27 cellular contexts compared by ENCODE assay signal in genomic region chr12:13940466-13940865, GRCh38. TPM values are rescaled to one million over a fixed set of nuclear protein-coding genes. Genes with fewer than 3 reads are reported as not detected.
"Had no signal": no experiment of that assay in that cellular context is flagged by ENCODE, and none has a peak within 500 bp of the region (broad histone marks: within the 10 kb centered on the region; RNA-seq: fewer than 3 reads in every experiment).

No MANE protein-coding gene starts in this region.

- H3K4me3 Mint-ChIP-seq: activated naive CD8-positive, alpha-beta T cell treated with anti-CD3 and anti-CD28 coated beads, Interleukin-2, amount 10 ng/mL, durations not matched to agents 7 days and 5 days; activated T-cell treated with anti-CD3 and anti-CD28 coated beads, Interleukin-2, amount 50 U/mL, for 4 hours; effector memory CD8-positive, alpha-beta T cell; immature natural killer cell; mesothelial cell of epicardium; natural killer cell; stimulated activated effector memory CD8-positive, alpha-beta T cell treated with anti-CD3 and anti-CD28 coated beads, Interleukin-12 subunit alpha, Interleukin-12 subunit beta, amount 100 ng/mL, for 72 hours; stimulated activated naive CD8-positive, alpha-beta T cell treated with anti-CD3 and anti-CD28 coated beads, Interleukin-15, amount 100 ng/mL, for 72 hours had no signal

- DNase-seq: activated naive CD4-positive, alpha-beta T cell treated with Interleukin-2 at 50 U/mL for 16 hours; activated naive CD8-positive, alpha-beta T cell treated with anti-CD3 and anti-CD28 coated beads, Interleukin-2, amount 10 ng/mL, durations not matched to agents 7 days and 5 days; activated T-cell treated with anti-CD3 and anti-CD28 coated beads, Interleukin-2, amount 50 U/mL, for 4 hours; amniotic stem cell; colonic mucosa; dorsolateral prefrontal cortex; effector memory CD8-positive, alpha-beta T cell; glutamatergic neuron; immature natural killer cell; left ventricle myocardium inferior; natural killer cell; ovary; small intestine; stimulated activated CD4-positive, alpha-beta T cell treated with anti-CD3 and anti-CD28 coated beads, Interleukin-2, amount 100 ng/mL, for 24 hours; stimulated activated naive CD8-positive, alpha-beta T cell treated with anti-CD3 and anti-CD28 coated beads, Interleukin-15, amount 100 ng/mL, for 72 hours; T1000; tibial artery had no signal

- H3K36me3 ChIP-seq: colonic mucosa, esophagus muscularis mucosa, left ventricle myocardium inferior, neutrophil, ovary, tibial artery had no signal

- H3K36me3 Mint-ChIP-seq: activated naive CD8-positive, alpha-beta T cell treated with anti-CD3 and anti-CD28 coated beads, Interleukin-2, amount 10 ng/mL, durations not matched to agents 7 days and 5 days; immature natural killer cell; natural killer cell; stimulated activated effector memory CD8-positive, alpha-beta T cell treated with anti-CD3 and anti-CD28 coated beads, Interleukin-12 subunit alpha, Interleukin-12 subunit beta, amount 100 ng/mL, for 72 hours had no signal

- H3K27me3 ChIP-seq: colonic mucosa, esophagus muscularis mucosa, hepatocyte, ovary, tibial artery had no signal

- H3K4me1 ChIP-seq: colonic mucosa, esophagus muscularis mucosa, left ventricle myocardium inferior, tibial artery had no signal

- H2AFZ ChIP-seq: hepatocyte had no signal

- H3K9me3 ChIP-seq: colonic mucosa, neutrophil, ovary, tibial artery had no signal

- ATAC-seq: activated T-cell treated with anti-CD3 and anti-CD28 coated beads, Interleukin-2, amount 50 U/mL, for 4 hours; effector memory CD8-positive, alpha-beta T cell; natural killer cell; sciatic nerve; stimulated activated effector memory CD8-positive, alpha-beta T cell treated with anti-CD3 and anti-CD28 coated beads, Interleukin-12 subunit alpha, Interleukin-12 subunit beta, amount 100 ng/mL, for 72 hours; stimulated activated naive CD8-positive, alpha-beta T cell treated with anti-CD3 and anti-CD28 coated beads, Interleukin-15, amount 100 ng/mL, for 72 hours had no signal

- H3K27ac Mint-ChIP-seq: activated naive CD8-positive, alpha-beta T cell treated with anti-CD3 and anti-CD28 coated beads, Interleukin-2, amount 10 ng/mL, durations not matched to agents 7 days and 5 days; activated T-helper 2 cell treated with anti-CD3 and anti-CD28 coated beads, Interferon-gamma antibody, Interleukin-2, Interleukin-4, amounts not matched to agents 10 μg/mL and 5 μg/mL and 100 μg/mL, durations not matched to agents 14 hours and 24 hours and 36 hours; effector memory CD8-positive, alpha-beta T cell; immature natural killer cell; mesothelial cell of epicardium; natural killer cell; stimulated activated effector memory CD8-positive, alpha-beta T cell treated with anti-CD3 and anti-CD28 coated beads, Interleukin-12 subunit alpha, Interleukin-12 subunit beta, amount 100 ng/mL, for 72 hours; stimulated activated naive CD8-positive, alpha-beta T cell treated with anti-CD3 and anti-CD28 coated beads, Interleukin-15, amount 100 ng/mL, for 72 hours; WTC11 had no signal

- H3K27ac ChIP-seq: colonic mucosa, dorsolateral prefrontal cortex, esophagus muscularis mucosa, left ventricle myocardium inferior, neutrophil, ovary, tibial artery had no signal

- H3K4me2 ChIP-seq: hepatocyte had no signal

- H3K79me2 ChIP-seq: hepatocyte had no signal

- H3K4me3 ChIP-seq: colonic mucosa, dorsolateral prefrontal cortex, esophagus muscularis mucosa, hepatocyte, left ventricle myocardium inferior, ovary, tibial artery had no signal

- H3K9me3 Mint-ChIP-seq: activated T-helper 2 cell treated with anti-CD3 and anti-CD28 coated beads, Interferon-gamma antibody, Interleukin-2, Interleukin-4, amounts not matched to agents 10 μg/mL and 5 μg/mL and 100 μg/mL, durations not matched to agents 14 hours and 24 hours and 36 hours had no signal

- H3K4me1 Mint-ChIP-seq: immature natural killer cell; natural killer cell; stimulated activated effector memory CD8-positive, alpha-beta T cell treated with anti-CD3 and anti-CD28 coated beads, Interleukin-12 subunit alpha, Interleukin-12 subunit beta, amount 100 ng/mL, for 72 hours; stimulated activated naive CD8-positive, alpha-beta T cell treated with anti-CD3 and anti-CD28 coated beads, Interleukin-15, amount 100 ng/mL, for 72 hours had no signal

RNA-seq across cellular contexts. Expression of gene GRIN2B, which starts 40.9 kb away (rescaled TPM):
- total RNA-seq: activated naive CD8-positive, alpha-beta T cell treated with anti-CD3 and anti-CD28 coated beads, Interleukin-2, amount 10 ng/mL, durations not matched to agents 7 days and 5 days; activated T-cell treated with anti-CD3 and anti-CD28 coated beads, Interleukin-2, amount 50 U/mL, for 4 hours; activated T-helper 2 cell treated with anti-CD3 and anti-CD28 coated beads, Interferon-gamma antibody, Interleukin-2, Interleukin-4, amounts not matched to agents 10 μg/mL and 5 μg/mL and 100 μg/mL, durations not matched to agents 14 hours and 24 hours and 36 hours; endothelial cell of umbilical vein; lung microvascular endothelial cell; natural killer cell had no signal
- polyA plus RNA-seq: endothelial cell of umbilical vein, immature natural killer cell had no signal
